Comparison of ENCODE assay signal across 25 cellular contexts in genomic region chr10:125953778-125954385, GRCh38. TPM values are rescaled to one million over a fixed set of nuclear protein-coding genes. Genes with fewer than 3 reads are reported as not detected.
"Had no signal": no experiment of that assay in that cellular context is flagged by ENCODE, and none has a peak within 500 bp of the region (broad histone marks: within the 10 kb centered on the region; RNA-seq: fewer than 3 reads in every experiment).

No MANE protein-coding gene starts in this region.

- H3K27me3 Mint-ChIP-seq: activated B cell treated with CpG ODN at 0.5 μM for 24 hours; activated CD8-positive, alpha-beta T cell treated with anti-CD3 and anti-CD28 coated beads for 36 hours; memory B cell; stimulated activated naive CD8-positive, alpha-beta T cell treated with anti-CD3 and anti-CD28 coated beads, Interleukin-15, amount 100 ng/mL, for 72 hours had no signal

- DNase-seq: activated B cell treated with CpG ODN at 0.5 μM for 24 hours; activated CD4-positive, alpha-beta T cell treated with anti-CD3 and anti-CD28 coated beads for 48 hours; activated CD8-positive, alpha-beta T cell treated with anti-CD3 and anti-CD28 coated beads for 36 hours; activated naive CD4-positive, alpha-beta T cell treated with anti-CD3 and anti-CD28 coated beads for 36 hours; activated T-cell treated with anti-CD3 and anti-CD28 coated beads, Interleukin-2, amount 50 U/mL, for 4 hours; anterior cingulate cortex; brain microvascular endothelial cell; central memory CD4-positive, alpha-beta T cell; dorsolateral prefrontal cortex; foreskin fibroblast; mucosa of descending colon; naive B cell; right cardiac atrium; stimulated activated CD4-positive, alpha-beta T cell treated with anti-CD3 and anti-CD28 coated beads, Interleukin-15, amount 100 ng/mL, for 24 hours; stimulated activated CD4-positive, alpha-beta T cell treated with anti-CD3 and anti-CD28 coated beads, Interleukin-2, amount 100 ng/mL, for 48 hours; stimulated activated naive CD8-positive, alpha-beta T cell treated with anti-CD3 and anti-CD28 coated beads, Interleukin-15, amount 100 ng/mL, for 72 hours; transverse colon had no signal

- H3K4me3 Mint-ChIP-seq: activated B cell treated with CpG ODN at 0.5 μM for 24 hours; activated CD8-positive, alpha-beta T cell treated with anti-CD3 and anti-CD28 coated beads for 36 hours; activated naive CD4-positive, alpha-beta T cell treated with anti-CD3 and anti-CD28 coated beads for 36 hours; activated T-cell treated with anti-CD3 and anti-CD28 coated beads, Interleukin-2, amount 50 U/mL, for 4 hours; memory B cell; stimulated activated naive CD8-positive, alpha-beta T cell treated with anti-CD3 and anti-CD28 coated beads, Interleukin-15, amount 100 ng/mL, for 72 hours had no signal

- H3K4me1 ChIP-seq: prostate gland, suprapubic skin, transverse colon had no signal

- H2AFZ ChIP-seq: hepatocyte had no signal

- H3K4me1 Mint-ChIP-seq: activated B cell treated with CpG ODN at 0.5 μM for 24 hours; memory B cell; naive B cell; stimulated activated naive CD8-positive, alpha-beta T cell treated with anti-CD3 and anti-CD28 coated beads, Interleukin-15, amount 100 ng/mL, for 72 hours had no signal

- H3K27ac Mint-ChIP-seq: activated B cell treated with CpG ODN at 0.5 μM for 24 hours; activated CD8-positive, alpha-beta T cell treated with anti-CD3 and anti-CD28 coated beads for 36 hours; activated naive CD4-positive, alpha-beta T cell treated with anti-CD3 and anti-CD28 coated beads for 36 hours; memory B cell; naive B cell; stimulated activated naive CD8-positive, alpha-beta T cell treated with anti-CD3 and anti-CD28 coated beads, Interleukin-15, amount 100 ng/mL, for 72 hours had no signal

- H3K36me3 ChIP-seq: brain microvascular endothelial cell, prostate gland, suprapubic skin, transverse colon had no signal

- H3K79me2 ChIP-seq: hepatocyte had no signal

- H3K9me3 ChIP-seq: prostate gland had no signal

- FAIRE-seq: colon had no signal

- H3K4me3 ChIP-seq: dorsolateral prefrontal cortex, hepatocyte, mucosa of descending colon, prostate gland, skin epidermis, suprapubic skin, transverse colon had no signal

- H3K4me2 ChIP-seq: hepatocyte had no signal

- ATAC-seq: activated CD8-positive, alpha-beta T cell treated with anti-CD3 and anti-CD28 coated beads for 36 hours; activated T-cell treated with anti-CD3 and anti-CD28 coated beads, Interleukin-2, amount 50 U/mL, for 4 hours; mucosa of descending colon; right cardiac atrium; stimulated activated naive CD8-positive, alpha-beta T cell treated with anti-CD3 and anti-CD28 coated beads, Interleukin-15, amount 100 ng/mL, for 72 hours had no signal

- H3K27me3 ChIP-seq: brain microvascular endothelial cell, dorsolateral prefrontal cortex, hepatocyte, suprapubic skin, transverse colon had no signal

- H3K27ac ChIP-seq: brain microvascular endothelial cell, dorsolateral prefrontal cortex, epithelial cell of prostate, hepatocyte, prostate gland, skin epidermis, suprapubic skin, transverse colon had no signal

RNA-seq across cellular contexts. Expression of gene FANK1, which starts 57.5 kb away (rescaled TPM):
- polyA plus RNA-seq: liver had no signal
